ENCODE assay signal across 8 cellular contexts in genomic region chr11:67805256-67806126, GRCh38.
DNase-seq lines count a peak whose midpoint lies in the region; ATAC-seq, FAIRE-seq and TF ChIP-seq lines count a peak whose summit lies in the region.
"Not testable (repeated sequence)": the region's sequence is repeated elsewhere in the genome, so short reads cannot be mapped to it uniquely, and the experiment has no call there.

No MANE protein-coding gene starts in this region.

- DNase-seq in BE2C = peak; percentile 99
- DNase-seq in HPDE6-E6E7 (ENCODE audit: extremely low spot score) = peak; percentile 71
- peak; percentile 94 for DNase-seq in NCI-H82 treated with DMSO at 0.1 percent for 48 hours (lab: John Stamatoyannopoulos, UW; ENCODE audit: unreplicated experiment)
- DNase-seq in activated CD4-positive, alpha-beta memory T cell treated with anti-CD3 and anti-CD28 coated beads for 36 hours = peak; percentile 99
- peak; percentile 95 for DNase-seq in dermis blood vessel endothelial cell
- peak; percentile 94 for DNase-seq in HepG2 (ENCODE audit: low spot score)
- peak; percentile 99 for DNase-seq in stimulated activated CD4-positive, alpha-beta T cell treated with anti-CD3 and anti-CD28 coated beads, Interleukin-2, amount 100 ng/mL, for 24 hours

- TF ChIP-seq CTCF in BE2C (IDR thresholded peaks at IDR 0.05; ENCODE audit: low read depth, low read length) = not testable (repeated sequence)
- peak; percentile 39; the same call in 1 of the 2 replicates for TF ChIP-seq CTCF in HepG2 (CRISPR knock-in tag; IDR thresholded peaks at IDR 0.05)

- 1% methylated on average over 45 of the region's 66 CpGs for WGBS in HepG2 (ENCODE audit: low lambda C conversion rate)

- CTCF ChIA-PET in activated CD4-positive, alpha-beta memory T cell treated with anti-CD3 and anti-CD28 coated beads for 36 hours (lab: Charles Lee) = interaction anchor here (0.8 to 1.1 kb wide), 2 partner anchors 175 to 191 kb away, joined by 3 to 4 read pairs; partner anchors contain the start of gene NUDT8
- CTCF ChIA-PET in HepG2 (lab: Yijun Ruan, JAX; ENCODE audit: low intra/inter-chr PET ratio, low total read pairs) = not testable (repeated sequence)

- not testable (repeated sequence) for H2AFZ ChIP-seq in HepG2 (ENCODE audit: low read length)

- peak overlapping the region; percentile 76 for H3K9ac ChIP-seq in HepG2 (ENCODE audit: insufficient read depth, low read depth, low read length)

- H3K4me1 ChIP-seq in BE2C = not testable (repeated sequence)
- peaks cover 21% of the 10 kb centered on the region for H3K4me1 ChIP-seq in HepG2 (ENCODE audit: insufficient read depth, low read length)

- H3K27me3 ChIP-seq in BE2C; HepG2 (ENCODE audit: control insufficient read depth in 1 of 2, insufficient read depth in 2 of 2, low read length in 2 of 2): not testable (repeated sequence)

- FAIRE-seq in HepG2 (lab: Jason Lieb, UNC) = not testable (repeated sequence)

- H3K27ac ChIP-seq in HepG2 (ENCODE audit: extremely low read length, insufficient read depth, low read length) = peak overlapping the region; percentile 73

- H3K4me2 ChIP-seq in HepG2 (ENCODE audit: low read depth, low read length) = peak overlapping the region; percentile 81

- peak overlapping the region; percentile 88 for H3K4me3 Mint-ChIP-seq in activated CD4-positive, alpha-beta memory T cell treated with anti-CD3 and anti-CD28 coated beads for 36 hours

- intact Hi-C loops in activated CD4-positive, alpha-beta memory T cell treated with anti-CD3 and anti-CD28 coated beads for 36 hours (cut with micrococcal nuclease) = loop anchor here (1.0 kb wide), 1 partner anchor 175 kb away; no protein-coding TSS in a partner anchor
- intact Hi-C loops in HepG2 (cut with micrococcal nuclease; ENCODE audit: unreplicated experiment) = not testable (repeated sequence)

- BruUV-seq in HepG2 (replicated peaks; lab: Mats Ljungman, UMichigan) = not testable (repeated sequence)

- POLR2A ChIA-PET in activated CD4-positive, alpha-beta memory T cell treated with anti-CD3 and anti-CD28 coated beads for 36 hours (lab: Charles Lee) = not testable (repeated sequence)
- POLR2A ChIA-PET in HepG2 (lab: Yijun Ruan, JAX) = interaction anchor here (0.6 to 0.9 kb wide), 2 partner anchors 175 to 323 kb away, joined by 3 read pairs; partner anchors contain the start of gene AIP

- H3K4me1 Mint-ChIP-seq in activated CD4-positive, alpha-beta memory T cell treated with anti-CD3 and anti-CD28 coated beads for 36 hours (ENCODE audit: low read depth) = peaks cover 22% of the 10 kb centered on the region

- not testable (repeated sequence) for H3K36me3 Mint-ChIP-seq in activated CD4-positive, alpha-beta memory T cell treated with anti-CD3 and anti-CD28 coated beads for 36 hours

- in situ Hi-C loops in HepG2 (cut with HindIII; ENCODE audit: extremely low pct_ligation_motif_present, low pct_unique_long_range_greater_than_20kb) = not testable (repeated sequence)

- H3K27ac Mint-ChIP-seq in activated CD4-positive, alpha-beta memory T cell treated with anti-CD3 and anti-CD28 coated beads for 36 hours = peak overlapping the region; percentile 93

- not testable (repeated sequence) for TF ChIP-seq RAD21 in HepG2 (CRISPR knock-in tag; IDR thresholded peaks at IDR 0.05)

- not testable (repeated sequence) for H4K20me1 ChIP-seq in HepG2 (ENCODE audit: insufficient read depth, low read length)

- H3K9me3 Mint-ChIP-seq in activated CD4-positive, alpha-beta memory T cell treated with anti-CD3 and anti-CD28 coated beads for 36 hours = not testable (repeated sequence)

- ATAC-seq in GM19372 (IDR thresholded peaks at IDR 0.05; ENCODE audit: low read depth, unreplicated experiment) = peak; percentile 97
- ATAC-seq in HepG2 = peak; percentile 97

- H3K79me2 ChIP-seq in HepG2 (ENCODE audit: insufficient read depth, low read length) = not testable (repeated sequence)

- H3K9me3 ChIP-seq in BE2C; HepG2 (ENCODE audit: low read length): not testable (repeated sequence)

- TF ChIP-seq EP300 in HepG2 (IDR thresholded peaks at IDR 0.05; ENCODE audit: low read depth in 2 of 2, low read length in 2 of 2); HepG2 (CRISPR knock-in tag; IDR thresholded peaks at IDR 0.05; ENCODE audit: borderline replicate concordance): not testable (repeated sequence)

- not testable (repeated sequence) for H3K36me3 ChIP-seq in BE2C; HepG2 (replicated peaks in 1 of 2; ENCODE audit: control insufficient read depth in 1 of 2, insufficient read depth in 2 of 2, low read length in 2 of 2)

- not testable (repeated sequence) for H3K27me3 Mint-ChIP-seq in activated CD4-positive, alpha-beta memory T cell treated with anti-CD3 and anti-CD28 coated beads for 36 hours

- peak in 1 of 2 experiments; percentile 62; a peak in 2 of 4 replicates for TF ChIP-seq POLR2A in HepG2 (IDR thresholded peaks at IDR 0.05; ENCODE audit: insufficient read depth in 1 of 2, low read depth in 2 of 2, low read length in 2 of 2)

- peak overlapping the region; percentile 78 for H3K4me3 ChIP-seq in BE2C (ENCODE audit: low read depth, low read length)
- H3K4me3 ChIP-seq in HepG2 (replicated peaks in 1 of 3; ENCODE audit: insufficient read depth in 1 of 3, low read depth in 2 of 3, low read length in 3 of 3) = peak overlapping the region; percentile 69 to 82 (median 79); a peak in 5 of 6 replicates

TF ChIP-seq in HepG2, 621 proteins besides CTCF, POLR2A, EP300 and RAD21 (continues in another document):
- TF ChIP-seq MYC (CRISPR knock-in tag; IDR thresholded peaks at IDR 0.05; ENCODE audit: borderline replicate concordance) (peak; percentile 45; the same call in 1 of the 2 replicates), SP2 (CRISPR knock-in tag; IDR thresholded peaks at IDR 0.05) (0 out of 2 replicates have a peak, but pooled peaks have one; percentile 20), THAP11 (CRISPR knock-in tag; IDR thresholded peaks at IDR 0.05) (0 out of 2 replicates have a peak, but pooled peaks have one; percentile 16), MAZ (CRISPR knock-in tag; IDR thresholded peaks at IDR 0.05; ENCODE audit: low read depth) (0 out of 2 replicates have a peak, but pooled peaks have one; percentile 30), KDM2A (CRISPR knock-in tag; IDR thresholded peaks at IDR 0.05; ENCODE audit: borderline replicate concordance, low read depth) (peak; percentile 34; the same call in 1 of the 2 replicates), GABPA (IDR thresholded peaks at IDR 0.05; ENCODE audit: low read depth, low read length) (peak; percentile 34), GABPA (CRISPR knock-in tag; IDR thresholded peaks at IDR 0.05; ENCODE audit: low read depth) (0 out of 2 replicates have a peak, but pooled peaks have one; percentile 12), ZNF724P (CRISPR knock-in tag; IDR thresholded peaks at IDR 0.05; ENCODE audit: borderline replicate concordance) (peak; percentile 33; the same call in 1 of the 2 replicates), SP5 (CRISPR knock-in tag; IDR thresholded peaks at IDR 0.05; ENCODE audit: borderline replicate concordance, low read depth) (peak; percentile 60), YY1 (IDR thresholded peaks at IDR 0.05; ENCODE audit: insufficient read depth, insufficient replicate concordance, low read depth, low read length) (peak; percentile 91), MXI1 (IDR thresholded peaks at IDR 0.05; ENCODE audit: borderline replicate concordance, low read depth, low read length) (peak; percentile 53; the same call in 1 of the 3 replicates), FOXK1 (CRISPR knock-in tag; IDR thresholded peaks at IDR 0.05; ENCODE audit: borderline replicate concordance, low read depth) (0 out of 2 replicates have a peak, but pooled peaks have one; percentile 23), HNRNPLL (IDR thresholded peaks at IDR 0.05; ENCODE audit: low read depth, low read length, poor library complexity, severe bottlenecking) (peak; percentile 14), HNRNPK (IDR thresholded peaks at IDR 0.05; ENCODE audit: low read depth, low read length, poor library complexity, severe bottlenecking) (peak; percentile 87), POLR2AphosphoS5 (IDR thresholded peaks at IDR 0.05; ENCODE audit: low read depth, low read length) (peak; percentile 66; the same call in 1 of the 2 replicates), CREM (IDR thresholded peaks at IDR 0.05) (peak; percentile 29; the same call in 1 of the 2 replicates), ARNTL (CRISPR knock-in tag; IDR thresholded peaks at IDR 0.05) (peak; percentile 86), POLR2G (IDR thresholded peaks at IDR 0.05; ENCODE audit: low read depth, low read length) (peak; percentile 59), CREB1 (IDR thresholded peaks at IDR 0.05) (0 out of 2 replicates have a peak, but pooled peaks have one; percentile 25), CREB1 (CRISPR knock-in tag; IDR thresholded peaks at IDR 0.05) (0 out of 2 replicates have a peak, but pooled peaks have one; percentile 38)
- not testable (repeated sequence) for TF ChIP-seq MAZ (IDR thresholded peaks at IDR 0.05; ENCODE audit: borderline replicate concordance, low read depth, low read length); CREM (CRISPR knock-in tag; IDR thresholded peaks at IDR 0.05)
- TF ChIP-seq, protein P1, sequence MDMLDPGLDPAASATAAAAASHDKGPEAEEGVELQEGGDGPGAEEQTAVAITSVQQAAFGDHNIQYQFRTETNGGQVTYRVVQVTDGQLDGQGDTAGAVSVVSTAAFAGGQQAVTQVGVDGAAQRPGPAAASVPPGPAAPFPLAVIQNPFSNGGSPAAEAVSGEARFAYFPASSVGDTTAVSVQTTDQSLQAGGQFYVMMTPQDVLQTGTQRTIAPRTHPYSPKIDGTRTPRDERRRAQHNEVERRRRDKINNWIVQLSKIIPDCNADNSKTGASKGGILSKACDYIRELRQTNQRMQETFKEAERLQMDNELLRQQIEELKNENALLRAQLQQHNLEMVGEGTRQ (IDR thresholded peaks at IDR 0.05; ENCODE audit: low read depth, low read length) = not testable (repeated sequence)
- TF ChIP-seq, protein P1 (CRISPR knock-in tag; IDR thresholded peaks at IDR 0.05; ENCODE audit: borderline replicate concordance) = peak; percentile 74; the same call in 1 of the 2 replicates

Comparison
In these comparisons a context has a peak if more than half of its experiments do, and no peak if none do; other contexts are left out.
1. Peak in every context shown above with its lines: DNase-seq, ATAC-seq, H3K4me3 ChIP-seq and H3K27ac ChIP-seq.